In the genomic region with DNA sequence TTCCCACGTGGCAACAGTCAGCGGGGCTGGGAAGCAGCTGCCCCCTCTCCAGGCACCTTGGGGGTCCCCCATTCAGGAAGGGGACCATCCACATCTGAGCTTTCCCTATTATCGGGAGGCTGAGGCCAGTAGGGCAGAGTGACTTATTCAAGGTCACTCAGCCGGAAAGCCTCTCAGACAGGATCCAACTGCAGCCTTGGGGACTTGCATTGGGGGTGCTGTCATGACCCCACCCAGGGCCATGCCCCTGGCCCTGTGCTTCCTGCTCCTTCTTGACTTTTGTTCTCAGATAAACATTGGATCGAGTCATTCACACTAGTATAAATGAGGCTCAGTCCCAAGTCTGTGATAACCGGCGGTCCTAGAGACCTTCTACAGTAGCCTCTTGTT, we compare ENCODE assay signal across 18 cellular contexts.
"Had no signal": no experiment of that assay in that cellular context is flagged by ENCODE, and none has a peak within 500 bp of the region (broad histone marks: within the 10 kb centered on the region; RNA-seq: fewer than 3 reads in every experiment).

No MANE protein-coding gene starts in this region.

- DNase-seq: central memory CD4-positive, alpha-beta T cell; dorsolateral prefrontal cortex; effector CD4-positive, alpha-beta T cell; foreskin keratinocyte; left cardiac atrium; lower lobe of right lung; natural killer cell; sigmoid colon; stimulated activated CD4-positive, alpha-beta T cell treated with anti-CD3 and anti-CD28 coated beads, Interleukin-4, amount 100 ng/mL, for 4 hours; stimulated activated naive B cell treated with anti-CD40 and anti-IgM and Interleukin-4, amounts not matched to agents 10 μg/mL and 1 μg/mL and 100 μg/mL, for 72 hours had no signal

- H3K79me2 ChIP-seq: parathyroid adenoma had no signal

- H3K27ac ChIP-seq: dorsolateral prefrontal cortex, esophagus muscularis mucosa, foreskin keratinocyte, left lung, lower lobe of right lung, parathyroid adenoma, sigmoid colon, thoracic aorta, tibial nerve, upper lobe of left lung had no signal

- ATAC-seq: foreskin keratinocyte; left cardiac atrium; left lung; lower lobe of right lung; natural killer cell; stimulated activated naive B cell treated with anti-CD40 and anti-IgM and Interleukin-4, amounts not matched to agents 10 μg/mL and 1 μg/mL and 100 μg/mL, for 72 hours had no signal

- H2AFZ ChIP-seq: parathyroid adenoma had no signal

- H3K4me1 ChIP-seq: foreskin keratinocyte, left lung, lower lobe of right lung, parathyroid adenoma, sigmoid colon, tibial nerve, upper lobe of left lung had no signal

- FAIRE-seq: colon, urothelium cell line had no signal

- H3K36me3 ChIP-seq: esophagus muscularis mucosa, left lung, lower lobe of right lung, sigmoid colon, thoracic aorta, tibial nerve, upper lobe of left lung had no signal

- H3K9me3 ChIP-seq: sigmoid colon had no signal

- H3K9ac ChIP-seq: parathyroid adenoma had no signal

- H3K4me3 ChIP-seq: dorsolateral prefrontal cortex, esophagus muscularis mucosa, left lung, lower lobe of right lung, sigmoid colon, thoracic aorta, tibial nerve, upper lobe of left lung had no signal
